Comparison of ENCODE assay signal across 8 cellular contexts in genomic region chr4:40840985-40841571, GRCh38.
DNase-seq lines count a peak whose midpoint lies in the region; ATAC-seq, FAIRE-seq and TF ChIP-seq lines count a peak whose summit lies in the region.

No MANE protein-coding gene starts in this region.

- FAIRE-seq in TTC549 (lab: Jason Lieb, UNC) (peak; percentile 62), islet of Langerhans (lab: Jason Lieb, UNC) (peak; percentile 64)

- peak; percentile 60 for ATAC-seq in HG02840 (IDR thresholded peaks at IDR 0.05; ENCODE audit: low FRiP score, unreplicated experiment)
- ATAC-seq in HG03095 (IDR thresholded peaks at IDR 0.05; ENCODE audit: unreplicated experiment) = no peak

- peak; percentile 83 for TF ChIP-seq CTCF in GM12874 (IDR thresholded peaks at IDR 0.05; ENCODE audit: insufficient read depth, low read depth, low read length)

- DNase-seq in NCI-H2029 (lab: John Stamatoyannopoulos, UW) (peak; percentile 94), brain pericyte (ENCODE audit: low read depth, low spot score) (peak; percentile 41)
- peak; percentile 91 for DNase-seq in stimulated activated CD4-positive, alpha-beta T cell treated with anti-CD3 and anti-CD28 coated beads, Interleukin-15, amount 100 ng/mL, for 24 hours

Comparison
In these comparisons a context has a peak if more than half of its experiments do, and no peak if none do; other contexts are left out.
1. DNase-seq: peak in every context shown above with its lines; median percentile 94 in NCI-H2029; 91 in stimulated activated CD4-positive, alpha-beta T cell treated with anti-CD3 and anti-CD28 coated beads, Interleukin-15, amount 100 ng/mL, for 24 hours; 41 in brain pericyte.